ENCODE assay signal across 11 cellular contexts in the genomic region with DNA sequence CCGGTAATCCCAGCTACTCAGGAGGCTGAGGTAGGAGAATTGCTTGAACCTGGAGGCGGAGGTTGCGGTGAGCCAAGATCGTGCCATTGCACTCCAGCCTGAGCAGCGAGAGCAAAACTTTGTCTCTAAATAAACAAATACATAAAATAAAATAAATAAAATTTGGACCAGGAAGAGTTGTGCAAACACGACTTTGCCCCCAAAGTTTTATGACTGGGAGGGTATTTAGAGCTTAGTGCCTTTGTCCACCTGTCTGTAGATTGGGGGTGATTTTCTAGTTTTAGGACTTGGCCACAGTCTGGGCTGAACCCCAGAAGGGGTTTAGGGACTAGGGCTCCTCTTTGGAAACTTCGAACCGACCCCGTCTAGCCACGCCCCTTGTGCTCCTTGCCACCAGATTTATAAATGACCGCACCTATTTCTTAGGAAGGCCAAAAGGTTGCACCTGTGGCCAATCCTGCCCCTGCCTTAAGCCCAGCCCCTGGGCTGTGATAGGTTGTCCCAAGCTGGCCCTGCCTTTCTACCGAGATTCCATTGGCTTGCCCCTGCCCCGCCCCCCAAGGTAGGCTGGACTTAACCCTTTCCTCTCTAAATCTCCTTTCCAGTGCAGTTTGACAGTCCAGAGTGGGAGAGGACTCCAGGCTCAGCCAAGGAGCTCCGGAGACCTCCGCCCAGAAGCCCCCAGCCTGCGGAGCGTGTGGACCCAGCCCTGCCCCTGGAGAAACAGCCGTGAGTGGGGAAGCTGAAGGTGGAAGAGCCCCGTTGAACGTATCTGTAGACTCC. TPM values are rescaled to one million over a fixed set of nuclear protein-coding genes. Genes with fewer than 3 reads are reported as not detected.
DNase-seq lines count a peak whose midpoint lies in the region; ATAC-seq and TF ChIP-seq lines count a peak whose summit lies in the region.
"Had no signal": no experiment of that assay in that cellular context is flagged by ENCODE, and none has a peak within 500 bp of the region (broad histone marks: within the 10 kb centered on the region; RNA-seq: fewer than 3 reads in every experiment).

No MANE protein-coding gene starts in this region.

- POLR2A ChIA-PET in Caco-2 (lab: Charles Lee) (interaction anchor here (1.5 kb wide), 1 partner anchor 59 kb away, joined by 9 read pairs; a partner anchor contains a TSS), GM10248 (lab: Yijun Ruan, JAX) (no interaction called here)

- H3K9me3 Mint-ChIP-seq in Caco-2 (ENCODE audit: unreplicated experiment), result peaks cover 6% of the 10 kb centered on the region
- H3K9me3 Mint-ChIP-seq: brain had no signal

- H3K27ac Mint-ChIP-seq in Caco-2 (ENCODE audit: unreplicated experiment), result peak overlapping the region; percentile 59
- H3K27ac Mint-ChIP-seq: brain had no signal

- H3K4me3 Mint-ChIP-seq in Caco-2 (ENCODE audit: unreplicated experiment), result peak overlapping the region; percentile 66

- TF ChIP-seq CTCF in Caco-2 (IDR thresholded peaks at IDR 0.05; ENCODE audit: insufficient read depth in 1 of 2, low read depth in 1 of 2, low read length in 1 of 2, severe bottlenecking in 1 of 2, unreplicated experiment in 1 of 2) (no peak), right atrium auricular region (IDR thresholded peaks at IDR 0.05) (no peak), GM10248 (IDR thresholded peaks at IDR 0.05; ENCODE audit: control extremely low read depth, extremely low read depth, low read depth, missing control alignments) (no peak)

- ATAC-seq in GM18907 (IDR thresholded peaks at IDR 0.05; ENCODE audit: unreplicated experiment), result no peak

- H3K4me3 ChIP-seq in Caco-2 (ENCODE audit: low read depth, low read length) (peak overlapping the region; percentile 36), HUES64 (ENCODE audit: low read length) (peak overlapping the region; percentile 40), SK-N-MC (peak overlapping the region; percentile 11; the same call in 1 of the 2 replicates), right atrium auricular region (no peak overlapping the region)

- H3K36me3 ChIP-seq in Caco-2 (ENCODE audit: control insufficient read depth, insufficient read depth, low read length), result no peaks in the 10 kb centered on the region
- H3K36me3 ChIP-seq in HUES64 (ENCODE audit: insufficient read depth, low read length), result no peaks in the 10 kb centered on the region
- H3K36me3 ChIP-seq in SK-N-MC (ENCODE audit: insufficient read depth, low read length), result no peaks in the 10 kb centered on the region
- H3K36me3 ChIP-seq in right atrium auricular region, result no peaks in the 10 kb centered on the region

- H3K9me3 ChIP-seq in Caco-2 (no peaks in the 10 kb centered on the region), HUES64 (ENCODE audit: insufficient read depth, low read depth, low read length) (no peaks in the 10 kb centered on the region), SK-N-MC (ENCODE audit: low read depth, low read length) (no peaks in the 10 kb centered on the region), right atrium auricular region (no peaks in the 10 kb centered on the region)

- BruUV-seq in Caco-2 (replicated peaks; lab: Mats Ljungman, UMichigan), result no TSS peak

- H3K27me3 ChIP-seq in Caco-2 (replicated peaks; ENCODE audit: control insufficient read depth, insufficient read depth, low read length), result no peaks in the 10 kb centered on the region
- H3K27me3 ChIP-seq in HUES64 (ENCODE audit: insufficient read depth, low read length), result peaks cover 29% of the 10 kb centered on the region
- peaks cover 0 to 8% of the 10 kb centered on the region in 2 donors for H3K27me3 ChIP-seq in right atrium auricular region

- H3K4me1 Mint-ChIP-seq in Caco-2 (ENCODE audit: low read depth, unreplicated experiment), result peaks cover 14% of the 10 kb centered on the region

- H3K9ac ChIP-seq in HUES64 (ENCODE audit: low read depth, low read length) (no peak overlapping the region), SK-N-MC (ENCODE audit: insufficient read length) (no peak overlapping the region)
- H3K9ac ChIP-seq: parathyroid adenoma had no signal

- 50% methylated on average over 18 of the region's 20 CpGs for WGBS in HUES64

- peak; percentile 88 to 94 for DNase-seq in Caco-2
- no peak for DNase-seq in SK-N-MC (ENCODE audit: low read depth, low spot score)
- DNase-seq in islet precursor cell, result peak; percentile 75
- no peak for DNase-seq in right atrium auricular region (ENCODE audit: low spot score)
- DNase-seq in NCI-H2171 treated with DMSO at 0.1 percent for 48 hours (lab: John Stamatoyannopoulos, UW), result no peak
- DNase-seq in GM10248 (ENCODE audit: extremely low spot score), result no peak

- H3K27me3 Mint-ChIP-seq in Caco-2 (ENCODE audit: insufficient read depth, unreplicated experiment), result peaks cover 4% of the 10 kb centered on the region

- CTCF ChIA-PET in Caco-2 (lab: Charles Lee), result interaction anchor here (0.8 to 1.7 kb wide), 3 partner anchors 17 to 86 kb away, joined by 4 to 10 read pairs (median 4); no protein-coding TSS in a partner anchor
- CTCF ChIA-PET in GM10248 (lab: Yijun Ruan, JAX), result interaction anchor here (1.2 kb wide), 1 partner anchor 17 kb away, joined by 3 read pairs; no protein-coding TSS in a partner anchor

- H3K36me3 Mint-ChIP-seq in Caco-2 (ENCODE audit: insufficient read depth, unreplicated experiment), result peaks cover 6% of the 10 kb centered on the region

- H3K27ac ChIP-seq in HUES64 (ENCODE audit: low read depth, low read length) (no peak overlapping the region), SK-N-MC (no peak overlapping the region), right atrium auricular region (no peak overlapping the region)
- H3K27ac ChIP-seq: parathyroid adenoma had no signal

- intact Hi-C loops in Caco-2 (cut with micrococcal nuclease; ENCODE audit: unreplicated experiment), result loop anchor here (5.0 kb wide), 1 partner anchor 58 kb away; a partner anchor contains a TSS

- peaks cover 16% of the 10 kb centered on the region for H3K4me1 ChIP-seq in Caco-2
- H3K4me1 ChIP-seq in HUES64 (ENCODE audit: insufficient read depth, low read length), result peaks cover 2% of the 10 kb centered on the region; the same call in 1 of the 2 replicates
- H3K4me1 ChIP-seq in right atrium auricular region, result peaks cover 0 to 11% of the 10 kb centered on the region in 2 donors

RNA-seq across cellular contexts. Expression of a gene that starts 5.3 kb away (rescaled TPM):
- total RNA-seq in Caco-2 (2022) (1.4 and 3.5 TPM in 2 replicates), right atrium auricular region (10 to 100 TPM; 24.2 to 24.6 TPM)
- 1.1 TPM for polyA plus RNA-seq in HUES64 (2013, experiment 1 of 2)
- 3.2 TPM for polyA plus RNA-seq in HUES64 (2013, experiment 2 of 2)

RNA-seq across cellular contexts. Expression of a gene that starts 17.8 kb away (rescaled TPM):
- total RNA-seq in Caco-2 (2022), result not detected in 2 replicates
- polyA plus RNA-seq in HUES64 (2013, experiment 1 of 2), result 0.25 TPM
- polyA plus RNA-seq in HUES64 (2013, experiment 2 of 2), result 0.95 TPM
- total RNA-seq in right atrium auricular region, result under 1 TPM in 1 of 2 donors, not detected in 1; 0.28 TPM
- total RNA-seq: frontal cortex had no signal

RNA-seq across cellular contexts. Expression of a gene that starts 20.0 kb away (rescaled TPM):
- total RNA-seq in Caco-2 (2022) (9.0 and 15.6 TPM in 2 replicates), right atrium auricular region (not detected)
- 42.7 TPM for polyA plus RNA-seq in HUES64 (2013, experiment 1 of 2)
- polyA plus RNA-seq in HUES64 (2013, experiment 2 of 2), result 44.6 TPM

RNA-seq across cellular contexts. Expression of a gene that starts 37.5 kb away (rescaled TPM):
- total RNA-seq in Caco-2 (2022) (19.5 TPM in 2 replicates), right atrium auricular region (10 to 100 TPM in 1 of 2 donors, 1 to 10 TPM in 1; 9.1 to 17.6 TPM)
- 26.0 TPM for polyA plus RNA-seq in HUES64 (2013, experiment 1 of 2)
- 26.5 TPM for polyA plus RNA-seq in HUES64 (2013, experiment 2 of 2)

RNA-seq across cellular contexts. Expression of a gene that starts 54.3 kb away (rescaled TPM):
- 70.7 and 71.6 TPM in 2 replicates for total RNA-seq in Caco-2 (2022)
- polyA plus RNA-seq in HUES64 (2013, experiment 1 of 2), result 9.6 TPM
- polyA plus RNA-seq in HUES64 (2013, experiment 2 of 2), result 10.1 TPM
- total RNA-seq in right atrium auricular region, result 10 to 100 TPM in 1 of 2 donors, 1 to 10 TPM in 1; 4.8 to 11.8 TPM

Comparison
In these comparisons a context has a peak if more than half of its experiments do, and no peak if none do; other contexts are left out.
1. DNase-seq: peak in Caco-2 (2 of 2) and islet precursor cell (single experiment); none in SK-N-MC (single experiment), right atrium auricular region (single experiment), NCI-H2171 treated with DMSO at 0.1 percent for 48 hours (single experiment) and GM10248 (single experiment).
2. H3K4me3 ChIP-seq: peak in Caco-2 (single experiment), HUES64 (single experiment) and SK-N-MC (single experiment); none in right atrium auricular region (0 of 2).